In the genomic region with DNA sequence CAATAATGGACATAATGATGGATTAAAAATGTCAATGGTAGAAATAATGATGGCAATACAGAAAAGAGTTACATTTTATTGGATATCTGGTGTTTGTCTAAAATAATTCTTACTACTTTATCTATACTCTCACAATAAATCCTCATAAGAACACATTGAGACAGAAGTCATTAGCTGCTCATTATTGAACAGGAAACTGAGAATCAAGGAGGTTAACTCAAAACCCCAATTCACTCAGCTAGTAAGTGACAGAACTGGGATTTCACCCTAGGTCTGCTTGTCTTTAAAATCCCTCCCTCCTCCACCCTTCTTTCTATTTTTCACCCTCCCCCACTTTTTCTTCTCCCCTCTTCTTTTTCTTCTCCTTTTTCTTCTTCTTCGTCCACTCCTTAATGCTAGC, we compare ENCODE assay signal across 10 cellular contexts.
"Had no signal": no experiment of that assay in that cellular context is flagged by ENCODE, and none has a peak within 500 bp of the region (broad histone marks: within the 10 kb centered on the region; RNA-seq: fewer than 3 reads in every experiment).

No MANE protein-coding gene starts in this region.

- H3K36me3 Mint-ChIP-seq: IgD-negative memory B cell had no signal

- H3K27me3 Mint-ChIP-seq: IgD-negative memory B cell had no signal

- DNase-seq: H9, HCEC 1CT, Karpas-422, KBM-7 had no signal

- H3K4me3 ChIP-seq: GM23338 had no signal

- FAIRE-seq: H1, H54, HepG2 had no signal

- H3K4me1 Mint-ChIP-seq: IgD-negative memory B cell had no signal

- H3K4me3 Mint-ChIP-seq: GM23338, H9, IgD-negative memory B cell had no signal

- ATAC-seq: GM23338, HepG2 had no signal

- H3K9ac ChIP-seq: KMS-11 had no signal

- H3K27ac Mint-ChIP-seq: GM23338, H9, IgD-negative memory B cell had no signal
